1 cellular context compared by ENCODE assay signal in genomic region chr14:49897965-49898364, GRCh38.
TF ChIP-seq lines count a peak whose summit lies in the region.

No MANE protein-coding gene starts in this region.

TF ChIP-seq in HepG2, 621 proteins besides CTCF, POLR2A, EP300 and RAD21:
- TF ChIP-seq HNF4G (IDR thresholded peaks at IDR 0.05; ENCODE audit: borderline replicate concordance, low read depth, low read length), result no peak
- no peak for TF ChIP-seq HNF4G (CRISPR knock-in tag; IDR thresholded peaks at IDR 0.05; ENCODE audit: borderline replicate concordance, low read depth)
- TF ChIP-seq ZNF576 (CRISPR knock-in tag; IDR thresholded peaks at IDR 0.05), result no peak
- no peak for TF ChIP-seq JUNB (CRISPR knock-in tag; IDR thresholded peaks at IDR 0.05; ENCODE audit: borderline replicate concordance)
- no peak for TF ChIP-seq KDM5A (IDR thresholded peaks at IDR 0.05; ENCODE audit: borderline replicate concordance, low read length)
- TF ChIP-seq KIAA2018 (CRISPR knock-in tag; IDR thresholded peaks at IDR 0.05; ENCODE audit: borderline replicate concordance), result no peak
- no peak for TF ChIP-seq THAP11 (CRISPR knock-in tag; IDR thresholded peaks at IDR 0.05)
- TF ChIP-seq SIX1 (CRISPR knock-in tag; IDR thresholded peaks at IDR 0.05; ENCODE audit: borderline replicate concordance), result no peak
- no peak for TF ChIP-seq MLXIP (CRISPR knock-in tag; IDR thresholded peaks at IDR 0.05; ENCODE audit: borderline replicate concordance)
- no peak for TF ChIP-seq USF2 (IDR thresholded peaks at IDR 0.05; ENCODE audit: low read depth, low read length)
- TF ChIP-seq USF2 (CRISPR knock-in tag; IDR thresholded peaks at IDR 0.05; ENCODE audit: borderline replicate concordance), result no peak
- no peak for TF ChIP-seq SPEN (CRISPR knock-in tag; IDR thresholded peaks at IDR 0.05; ENCODE audit: low read depth)
- no peak for TF ChIP-seq TEAD3 (CRISPR knock-in tag; optimal IDR thresholded peaks at IDR 0.05; ENCODE audit: borderline replicate concordance)
- no peak for TF ChIP-seq ETV6 (CRISPR knock-in tag; conservative IDR thresholded peaks at IDR 0.05)
